In the genomic region with DNA sequence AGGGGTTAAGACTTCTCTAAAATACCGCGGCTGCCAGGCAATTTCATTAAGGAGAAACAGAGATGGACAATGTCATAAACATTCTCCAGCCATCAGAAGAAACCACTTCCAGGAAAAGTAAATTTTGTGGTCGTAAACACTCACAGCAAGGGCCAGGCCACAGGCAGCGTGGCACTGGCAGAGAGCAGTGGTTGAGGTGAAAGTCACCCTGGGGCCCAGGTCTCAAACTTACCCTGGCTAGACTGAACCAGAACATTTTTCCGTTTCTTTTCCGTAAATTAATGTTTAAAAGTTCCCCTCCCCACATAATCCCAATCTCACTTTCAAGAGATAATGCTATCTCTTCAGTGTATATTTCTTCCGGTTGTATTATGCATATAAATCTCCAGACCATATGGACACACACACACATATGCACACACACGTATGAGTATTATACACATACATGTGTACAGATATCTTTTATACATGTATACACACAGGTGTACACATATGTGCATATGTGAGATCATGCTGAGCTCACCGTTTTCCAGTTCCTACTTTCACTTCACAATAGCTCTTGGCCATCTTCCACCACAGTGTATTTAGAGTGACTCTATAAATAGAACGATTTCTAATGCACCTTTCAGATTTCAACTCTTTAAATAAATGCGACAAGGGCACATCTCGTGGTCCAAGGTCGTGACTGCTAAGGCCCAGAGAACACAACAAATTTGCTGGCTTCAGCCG, we compare ENCODE assay signal across 8 cellular contexts.
DNase-seq lines count a peak whose midpoint lies in the region; ATAC-seq lines count a peak whose summit lies in the region.

No MANE protein-coding gene starts in this region.

- H3K9me3 ChIP-seq in right cardiac atrium (ENCODE audit: control insufficient read depth, low read length) = no peaks in the 10 kb centered on the region

- H3K4me1 ChIP-seq in right cardiac atrium (ENCODE audit: control insufficient read depth, insufficient read depth, low read length) = no peaks in the 10 kb centered on the region

- no peaks in the 10 kb centered on the region for H3K27me3 ChIP-seq in right cardiac atrium (ENCODE audit: control insufficient read depth, insufficient read depth)

- no peak overlapping the region for H3K4me3 ChIP-seq in right cardiac atrium (ENCODE audit: low read length)

- peak overlapping the region; percentile 60 for H3K27ac ChIP-seq in right cardiac atrium (ENCODE audit: low read length)

- intact Hi-C loops in right cardiac atrium (cut with DNase I) = loop anchor here in 3 of 4 donors (5.0 to 10.0 kb wide), 3 partner anchors 227 to 234 kb away; no protein-coding TSS in a partner anchor
- intact Hi-C loops in posterior cingulate gyrus (cut with DNase I) = no loop called here

- ATAC-seq in GM18502 (IDR thresholded peaks at IDR 0.05; ENCODE audit: poor library complexity, unreplicated experiment) = peak; percentile 62
- peak; percentile 72 for ATAC-seq in GM21528 (IDR thresholded peaks at IDR 0.05; ENCODE audit: low FRiP score, unreplicated experiment)
- ATAC-seq in HG03521 (IDR thresholded peaks at IDR 0.05; ENCODE audit: unreplicated experiment) = peak; percentile 59
- ATAC-seq in right cardiac atrium = peak; percentile 15 to 20

- 51% methylated on average over 14 of the region's 14 CpGs for WGBS in right cardiac atrium

- DNase-seq in right cardiac atrium (no peak), T1000 (lab: John Stamatoyannopoulos, UW) (no peak), COLO668 (lab: John Stamatoyannopoulos, UW; ENCODE audit: unreplicated experiment) (no peak), posterior cingulate gyrus (no peak), mesenteric fat pad (ENCODE audit: low spot score) (no peak)

Comparison
In these comparisons a context has a peak if more than half of its experiments do, and no peak if none do; other contexts are left out.
1. ATAC-seq: peak in every context shown above with its lines; median percentile 72 in GM21528; 62 in GM18502; 59 in HG03521; 18 in right cardiac atrium.